Comparison of ENCODE assay signal across 1 cellular context in genomic region chr18:79221136-79221535, GRCh38.
TF ChIP-seq lines count a peak whose summit lies in the region.

No MANE protein-coding gene starts in this region.

TF ChIP-seq in SK-N-SH treated with all-trans-retinoic acid at 6 μM for 48 hours, 23 proteins besides CTCF, POLR2A, EP300 and RAD21 (continued from another document):
- TF ChIP-seq, protein P1, sequence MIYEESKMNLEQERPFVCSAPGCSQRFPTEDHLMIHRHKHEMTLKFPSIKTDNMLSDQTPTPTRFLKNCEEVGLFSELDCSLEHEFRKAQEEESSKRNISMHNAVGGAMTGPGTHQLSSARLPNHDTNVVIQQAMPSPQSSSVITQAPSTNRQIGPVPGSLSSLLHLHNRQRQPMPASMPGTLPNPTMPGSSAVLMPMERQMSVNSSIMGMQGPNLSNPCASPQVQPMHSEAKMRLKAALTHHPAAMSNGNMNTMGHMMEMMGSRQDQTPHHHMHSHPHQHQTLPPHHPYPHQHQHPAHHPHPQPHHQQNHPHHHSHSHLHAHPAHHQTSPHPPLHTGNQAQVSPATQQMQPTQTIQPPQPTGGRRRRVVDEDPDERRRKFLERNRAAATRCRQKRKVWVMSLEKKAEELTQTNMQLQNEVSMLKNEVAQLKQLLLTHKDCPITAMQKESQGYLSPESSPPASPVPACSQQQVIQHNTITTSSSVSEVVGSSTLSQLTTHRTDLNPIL (CRISPR knock-in tag; IDR thresholded peaks at IDR 0.05; ENCODE audit: low read depth), result no peak
- TF ChIP-seq RARB (CRISPR knock-in tag; IDR thresholded peaks at IDR 0.05), result no peak
- no peak for TF ChIP-seq GLIS3 (CRISPR knock-in tag; IDR thresholded peaks at IDR 0.05)
TF ChIP-seq in SK-N-SH treated with all-trans-retinoic acid at 6 μM for 48 hours: peak in this region for 0.
